ENCODE assay signal across 10 cellular contexts in the genomic region with DNA sequence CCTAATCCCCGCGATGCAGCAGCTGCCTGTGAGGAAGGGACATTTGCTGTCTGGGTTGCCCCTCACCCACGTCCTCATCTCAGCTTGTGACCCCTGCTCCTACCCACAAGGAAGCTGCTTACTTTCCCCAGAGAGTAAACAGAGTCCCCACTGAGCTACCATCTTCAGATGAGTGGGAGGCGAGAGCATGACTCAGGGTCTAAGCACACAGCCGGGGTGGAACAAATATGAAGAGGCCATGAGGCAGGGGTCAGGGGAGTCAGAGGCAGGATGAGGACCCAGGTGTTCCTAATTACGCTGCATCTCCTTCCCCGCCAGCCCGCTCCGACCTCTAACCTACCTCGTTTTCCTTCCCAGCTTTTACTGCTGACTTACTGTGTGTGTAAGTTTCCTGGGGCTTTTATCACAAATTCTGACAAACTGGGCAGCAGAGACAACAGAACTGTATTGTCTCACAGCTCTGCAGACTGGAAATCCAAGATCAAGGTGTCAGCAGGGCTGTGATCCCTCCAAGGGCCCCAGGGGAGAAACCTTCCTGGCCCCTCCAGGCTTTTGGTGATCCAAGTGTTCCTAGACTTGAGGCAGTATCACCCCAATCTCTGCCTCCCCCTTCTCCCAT.
DNase-seq lines count a peak whose midpoint lies in the region; ATAC-seq, FAIRE-seq and TF ChIP-seq lines count a peak whose summit lies in the region.
"Had no signal": no experiment of that assay in that cellular context is flagged by ENCODE, and none has a peak within 500 bp of the region (broad histone marks: within the 10 kb centered on the region; RNA-seq: fewer than 3 reads in every experiment).

No MANE protein-coding gene starts in this region.

- H3K9me3 Mint-ChIP-seq in immature natural killer cell, result no peaks in the 10 kb centered on the region

- no peaks in the 10 kb centered on the region for H3K9me3 ChIP-seq in RWPE2 (ENCODE audit: severe bottlenecking)
- H3K9me3 ChIP-seq in skeletal muscle satellite cell (replicated peaks; ENCODE audit: low read length), result no peaks in the 10 kb centered on the region
- no peaks in the 10 kb centered on the region for H3K9me3 ChIP-seq in heart right ventricle
- H3K9me3 ChIP-seq: tibial nerve had no signal

- H3K36me3 ChIP-seq in RWPE2 (ENCODE audit: low read depth) (no peaks in the 10 kb centered on the region), skeletal muscle satellite cell (ENCODE audit: insufficient read depth, low read length) (no peaks in the 10 kb centered on the region), heart right ventricle (no peaks in the 10 kb centered on the region)
- H3K36me3 ChIP-seq: tibial nerve had no signal

- H3K27me3 ChIP-seq in RWPE2 (ENCODE audit: insufficient read depth, poor library complexity, severe bottlenecking) (no peaks in the 10 kb centered on the region), skeletal muscle satellite cell (ENCODE audit: control insufficient read depth, insufficient read depth, low read length) (no peaks in the 10 kb centered on the region), heart right ventricle (peaks cover 0 to 3% (median 0%) of the 10 kb centered on the region in 7 donors)
- H3K27me3 ChIP-seq: tibial nerve had no signal

- TF ChIP-seq CTCF in RWPE2 (IDR thresholded peaks at IDR 0.05; ENCODE audit: poor library complexity, severe bottlenecking) (no peak), heart right ventricle (IDR thresholded peaks at IDR 0.05) (no peak)

- intact Hi-C loops in heart right ventricle (cut with DNase I), result no loop called here

- H3K9ac ChIP-seq in skeletal muscle satellite cell (ENCODE audit: low read depth, low read length), result peak overlapping the region; percentile 79

- peak; percentile 61 for DNase-seq in H54 (ENCODE audit: insufficient read length, low spot score)
- DNase-seq in RWPE2 (ENCODE audit: low spot score), result no peak
- peak; percentile 77 for DNase-seq in fibroblast of peridontal ligament (ENCODE audit: extremely low read depth)
- DNase-seq in immature natural killer cell, result no peak
- no peak for DNase-seq in heart right ventricle
- DNase-seq in Kasumi-1 (lab: John Stamatoyannopoulos, UW), result no peak
- DNase-seq: NCI-H82 had no signal

- peak overlapping the region; percentile 99 for H3K27ac ChIP-seq in RWPE2 (ENCODE audit: poor library complexity, severe bottlenecking)
- H3K27ac ChIP-seq in heart right ventricle, result peak overlapping the region in 1 of 10 donors; percentile 20
- H3K27ac ChIP-seq: tibial nerve had no signal

- peaks cover 9 to 10% of the 10 kb centered on the region in 2 donors for H3K4me1 Mint-ChIP-seq in immature natural killer cell

- H3K4me3 Mint-ChIP-seq in immature natural killer cell, result no peak overlapping the region

- H3K4me2 ChIP-seq in skeletal muscle satellite cell (ENCODE audit: low read length), result peak overlapping the region; percentile 55

- no peak for TF ChIP-seq POLR2A in H54 (IDR thresholded peaks at IDR 0.05; ENCODE audit: low read depth, low read length)

- H3K27ac Mint-ChIP-seq in immature natural killer cell, result no peak overlapping the region

- no peaks in the 10 kb centered on the region for H3K36me3 Mint-ChIP-seq in immature natural killer cell

- peak; percentile 33 for FAIRE-seq in H54 (lab: Jason Lieb, UNC)

- WGBS in heart right ventricle, 2 donors, result 84 to 86% methylated on average over 10 of the region's 10 CpGs

- ATAC-seq in RWPE2 (ENCODE audit: low read depth), result no peak
- ATAC-seq in HG02973 (IDR thresholded peaks at IDR 0.05; ENCODE audit: unreplicated experiment), result no peak
- no peak for ATAC-seq in heart right ventricle

- H3K4me1 ChIP-seq in RWPE2 (ENCODE audit: insufficient read depth, poor library complexity, severe bottlenecking) (peaks cover 52% of the 10 kb centered on the region), skeletal muscle satellite cell (ENCODE audit: control insufficient read depth, insufficient read depth, low read length) (peaks cover 74% of the 10 kb centered on the region), heart right ventricle (peaks cover 0 to 45% (median 25%) of the 10 kb centered on the region in 9 donors)

- no peak overlapping the region for H3K4me3 ChIP-seq in RWPE2 (ENCODE audit: severe bottlenecking)
- no peak overlapping the region for H3K4me3 ChIP-seq in skeletal muscle satellite cell (ENCODE audit: low read length)
- H3K4me3 ChIP-seq in heart right ventricle, result no peak overlapping the region
- H3K4me3 ChIP-seq: tibial nerve had no signal

- peaks cover 0 to 16% (median 2%) of the 10 kb centered on the region in 3 donors for H3K27me3 Mint-ChIP-seq in immature natural killer cell (ENCODE audit: low read depth in 3 of 3)

Comparison
In these comparisons a context has a peak if more than half of its experiments do, and no peak if none do; other contexts are left out.
1. DNase-seq: peak in H54 (single experiment) and fibroblast of peridontal ligament (single experiment); none in RWPE2 (single experiment), immature natural killer cell (0 of 3), heart right ventricle (0 of 2) and Kasumi-1 (0 of 2).